In genomic region chr22:20408891-20409290, GRCh38 we compare ENCODE assay signal across 16 cellular contexts. TPM values are rescaled to one million over a fixed set of nuclear protein-coding genes. Genes with fewer than 3 reads are reported as not detected.
A peak's percentile ranks its signal among the peaks of the same experiment; 100 is the strongest.
DNase-seq lines count a peak whose midpoint lies in the region; ATAC-seq and TF ChIP-seq lines count a peak whose summit lies in the region.
"Had no signal": no experiment of that assay in that cellular context is flagged by ENCODE, and none has a peak within 500 bp of the region (broad histone marks: within the 10 kb centered on the region; RNA-seq: fewer than 3 reads in every experiment).

No MANE protein-coding gene starts in this region.

- TF ChIP-seq POLR2A in spleen (IDR thresholded peaks at IDR 0.05), result no peak

- H3K4me2 ChIP-seq in Karpas-422 (ENCODE audit: low read depth, low read length, poor library complexity, severe bottlenecking), result no peak overlapping the region
- H3K4me2 ChIP-seq: BLaER1 had no signal

- H3K27me3 ChIP-seq in lower lobe of right lung (ENCODE audit: low read depth) (no peaks in the 10 kb centered on the region), spleen (replicated peaks in 1 of 7) (no peaks in the 10 kb centered on the region), Karpas-422 (ENCODE audit: low read length) (no peaks in the 10 kb centered on the region)
- H3K27me3 ChIP-seq: BLaER1 had no signal

- no peak overlapping the region for H3K9ac ChIP-seq in Karpas-422 (ENCODE audit: low read length)
- H3K9ac ChIP-seq: BLaER1 had no signal

- H3K9me3 ChIP-seq in lower lobe of right lung (no peaks in the 10 kb centered on the region), spleen (no peaks in the 10 kb centered on the region), Karpas-422 (ENCODE audit: low read length) (no peaks in the 10 kb centered on the region)
- H3K9me3 ChIP-seq: BLaER1 had no signal

- no peaks in the 10 kb centered on the region for H3K79me2 ChIP-seq in Karpas-422 (ENCODE audit: low read length)

- no peak overlapping the region for H3K4me3 ChIP-seq in lower lobe of right lung
- no peak overlapping the region for H3K4me3 ChIP-seq in spleen
- H3K4me3 ChIP-seq in Karpas-422 (ENCODE audit: low read length), result no peak overlapping the region
- H3K4me3 ChIP-seq: BLaER1 had no signal

- ATAC-seq in Right ventricle myocardium inferior, result no peak
- no peak for ATAC-seq in lower lobe of right lung
- ATAC-seq in GM18517 (IDR thresholded peaks at IDR 0.05; ENCODE audit: unreplicated experiment), result no peak

- H3K27ac ChIP-seq in lower lobe of right lung, result no peak overlapping the region
- no peak overlapping the region for H3K27ac ChIP-seq in spleen
- H3K27ac ChIP-seq in Karpas-422 (ENCODE audit: low read length), result no peak overlapping the region
- H3K27ac ChIP-seq: BLaER1, HL-60 had no signal

- H3K36me3 ChIP-seq in lower lobe of right lung, result peaks cover 40% of the 10 kb centered on the region
- H3K36me3 ChIP-seq in spleen, result peaks cover 0 to 42% (median 22%) of the 10 kb centered on the region in 6 donors
- no peaks in the 10 kb centered on the region for H3K36me3 ChIP-seq in Karpas-422 (ENCODE audit: insufficient read depth, low read length)

- H3K4me1 ChIP-seq in lower lobe of right lung (no peaks in the 10 kb centered on the region), spleen (no peaks in the 10 kb centered on the region), Karpas-422 (ENCODE audit: low read length) (no peaks in the 10 kb centered on the region)

- 90 to 99% (median 91%) methylated on average over 4 of the region's 4 CpGs for WGBS in spleen, 5 donors

- H2AFZ ChIP-seq in Karpas-422 (ENCODE audit: low read length), result no peak overlapping the region

- no peaks in the 10 kb centered on the region for H3K9me2 ChIP-seq in Karpas-422 (replicated peaks; ENCODE audit: insufficient read depth, low read length)

- peak; percentile 15 for DNase-seq in cardiac septum (ENCODE audit: low spot score)
- DNase-seq in Right ventricle myocardium inferior (ENCODE audit: missing footprints), result no peak
- DNase-seq in lower lobe of right lung, result peak; percentile 14
- DNase-seq in spleen, result peak; percentile 27
- DNase-seq in midbrain (lab: John Stamatoyannopoulos, UW), result no peak
- no peak for DNase-seq in activated CD8-positive, alpha-beta memory T cell treated with anti-CD3 and anti-CD28 coated beads, Interleukin-2, amount 50 U/mL, for 48 hours
- no peak for DNase-seq in Karpas-422
- DNase-seq: 8988T; AML-193; Calu3; CD4-positive, CD25-positive, alpha-beta regulatory T cell; DMS 273 treated with DMSO at 0.1 percent for 48 hours; HCEC 1CT had no signal

- no peaks in the 10 kb centered on the region for H4K20me1 ChIP-seq in Karpas-422 (ENCODE audit: insufficient read depth, low read depth, low read length)

- intact Hi-C loops in cardiac septum (cut with DNase I), result no loop called here
- intact Hi-C loops in Right ventricle myocardium inferior (cut with DNase I), result no loop called here
- intact Hi-C loops in lower lobe of right lung (cut with DNase I), result no loop called here
- intact Hi-C loops in spleen (cut with DNase I; ENCODE audit: low total_unique reads), result no loop called here

- no peak for TF ChIP-seq CTCF in lower lobe of right lung (IDR thresholded peaks at IDR 0.05)
- no peak for TF ChIP-seq CTCF in spleen (IDR thresholded peaks at IDR 0.05 in 8 of 11, conservative IDR thresholded peaks at IDR 0.05 in 3 of 11)

RNA-seq across cellular contexts. Expression of gene ZNF74, which starts 14.9 kb away (rescaled TPM):
- total RNA-seq in cardiac septum, result 4.9 TPM
- 6.3 TPM for total RNA-seq in Right ventricle myocardium inferior
- 12.3 TPM for total RNA-seq in lower lobe of right lung
- 10 to 100 TPM in 2 of 7 donors, 1 to 10 TPM in 5; 6.2 to 11.7 (median 7.7) TPM for total RNA-seq in spleen
- polyA plus RNA-seq in spleen, result 1 to 10 TPM; 3.4 to 5.6 (median 3.5) TPM
- total RNA-seq in Karpas-422 (2014; rRNA removed; shearing (Covaris generic); ENCODE audit: low replicate concordance), result not detected in 2 replicates

RNA-seq across cellular contexts. Expression of gene SCARF2, which starts 28.7 kb away (rescaled TPM):
- 5.2 TPM for total RNA-seq in cardiac septum
- 3.0 TPM for total RNA-seq in Right ventricle myocardium inferior
- 12.6 TPM for total RNA-seq in lower lobe of right lung
- total RNA-seq in spleen, result 10 to 100 TPM in 5 of 7 donors, 1 to 10 TPM in 2; 7.1 to 18.0 (median 10.6) TPM
- polyA plus RNA-seq in spleen, result 1 to 10 TPM; 1.1 to 3.0 (median 1.2) TPM
- total RNA-seq in Karpas-422 (2014; rRNA removed; shearing (Covaris generic); ENCODE audit: low replicate concordance), result 0.67 and 2.2 TPM in 2 replicates

Comparison
In these comparisons a context has a peak if more than half of its experiments do, and no peak if none do; other contexts are left out.
1. DNase-seq: peak in cardiac septum (single experiment), lower lobe of right lung (single experiment) and spleen (single experiment); none in Right ventricle myocardium inferior (single experiment), midbrain (single experiment), activated CD8-positive, alpha-beta memory T cell treated with anti-CD3 and anti-CD28 coated beads, Interleukin-2, amount 50 U/mL, for 48 hours (single experiment) and Karpas-422 (single experiment).